In genomic region chr7:154650275-154650674, GRCh38 we compare ENCODE assay signal across 7 cellular contexts.
"Had no signal": no experiment of that assay in that cellular context is flagged by ENCODE, and none has a peak within 500 bp of the region (broad histone marks: within the 10 kb centered on the region; RNA-seq: fewer than 3 reads in every experiment).

No MANE protein-coding gene starts in this region.

- FAIRE-seq: HepG2, HTR-8/SVneo had no signal

- ATAC-seq: HepG2 had no signal

- H3K36me3 Mint-ChIP-seq: IgD-negative memory B cell had no signal

- H3K27ac Mint-ChIP-seq: IgD-negative memory B cell had no signal

- H3K27me3 Mint-ChIP-seq: IgD-negative memory B cell had no signal

- H3K4me3 Mint-ChIP-seq: IgD-negative memory B cell had no signal

- H3K27ac ChIP-seq: HL-60 had no signal

- DNase-seq: IMR-90, KBM-7, KG1 had no signal
